In genomic region chr5:151772029-151772867, GRCh38 we compare ENCODE assay signal across 8 cellular contexts. TPM values are rescaled to one million over a fixed set of nuclear protein-coding genes. Genes with fewer than 3 reads are reported as not detected.
DNase-seq lines count a peak whose midpoint lies in the region; ATAC-seq, FAIRE-seq and TF ChIP-seq lines count a peak whose summit lies in the region.

No MANE protein-coding gene starts in this region.

- H2BK12ac ChIP-seq in neuronal stem cell (ENCODE audit: low read length), result peak overlapping the region; percentile 49

- H3K9me3 ChIP-seq in A549 (no peaks in the 10 kb centered on the region), neuronal stem cell (replicated peaks in 1 of 2; ENCODE audit: control insufficient read depth in 2 of 2, insufficient read depth in 1 of 2, low read depth in 1 of 2, low read length in 2 of 2) (no peaks in the 10 kb centered on the region), tibial artery (no peaks in the 10 kb centered on the region)

- peak overlapping the region; percentile 87 for H3K4me3 ChIP-seq in A549
- H3K4me3 ChIP-seq in fibroblast of villous mesenchyme (ENCODE audit: low read depth, low read length), result peak overlapping the region; percentile 84
- H3K4me3 ChIP-seq in neuronal stem cell (ENCODE audit: low read length in 2 of 2), result peak overlapping the region; percentile 73 to 85
- peak overlapping the region; percentile 76 to 84 for H3K4me3 ChIP-seq in tibial artery

- no peak for TF ChIP-seq EP300 in A549 (IDR thresholded peaks at IDR 0.05)

- CTCF ChIA-PET in A549 (lab: Yijun Ruan, JAX), result interaction anchor here (0.7 to 2.6 kb wide), 7 partner anchors 10 to 251 kb away, joined by 3 to 16 read pairs (median 3); no protein-coding TSS in a partner anchor

- no peak overlapping the region for H4K8ac ChIP-seq in neuronal stem cell (ENCODE audit: low read depth, low read length)

- peak overlapping the region; percentile 82 for H2AK5ac ChIP-seq in neuronal stem cell (ENCODE audit: low read depth, low read length)

- TF ChIP-seq RAD21 in A549 (conservative IDR thresholded peaks at IDR 0.05 in 1 of 2, IDR thresholded peaks at IDR 0.05 in 1 of 2), result no peak

- H3K4me2 ChIP-seq in A549, result peak overlapping the region; percentile 95
- peak overlapping the region; percentile 71 for H3K4me2 ChIP-seq in neuronal stem cell (ENCODE audit: insufficient read depth, low read length, poor library complexity, severe bottlenecking)

- H3K27ac ChIP-seq in A549, result peak overlapping the region; percentile 89 to 96
- H3K27ac ChIP-seq in neuronal stem cell (replicated peaks; ENCODE audit: low read length), result peak overlapping the region; percentile 97
- peak overlapping the region; percentile 84 to 90 for H3K27ac ChIP-seq in tibial artery

- DNase-seq in A549 (ENCODE audit: low read depth in 1 of 2, low spot score in 1 of 2) (peak; percentile 26 to 28), GM12892 (ENCODE audit: insufficient read length) (peak; percentile 25), NCI-H1105 treated with DMSO at 0.1 percent for 48 hours (lab: John Stamatoyannopoulos, UW) (peak; percentile 25), fibroblast of villous mesenchyme (ENCODE audit: low read depth) (peak; percentile 45), neuronal stem cell (ENCODE audit: low spot score) (peak; percentile 32), tibial artery (peak; percentile 53 to 75), GDM1 (lab: John Stamatoyannopoulos, UW) (no peak)
- peak; percentile 13 to 17 for DNase-seq in activated T-helper 1 cell treated with anti-CD3 and anti-CD28 coated beads, Interleukin-2, amount 50 U/mL, for 16 hours (ENCODE audit: low read depth in 1 of 2, low spot score in 1 of 2)

- H3K27me3 ChIP-seq in neuronal stem cell (ENCODE audit: control insufficient read depth in 3 of 3, insufficient read depth in 3 of 3, low read depth in 1 of 3, low read length in 3 of 3), result no peaks in the 10 kb centered on the region
- no peaks in the 10 kb centered on the region for H3K27me3 ChIP-seq in tibial artery

- peak overlapping the region; percentile 98 for H3K14ac ChIP-seq in neuronal stem cell (ENCODE audit: low read length)

- H3K23ac ChIP-seq in neuronal stem cell (ENCODE audit: low read depth, low read length, poor library complexity), result peak overlapping the region; percentile 99

- H3K79me1 ChIP-seq in neuronal stem cell (ENCODE audit: low read depth, low read length), result peaks cover 7% of the 10 kb centered on the region

- H2BK120ac ChIP-seq in neuronal stem cell (ENCODE audit: low read depth, low read length), result no peak overlapping the region

- TF ChIP-seq POLR2A in A549 (IDR thresholded peaks at IDR 0.05; ENCODE audit: low read length) (no peak), GM12892 (IDR thresholded peaks at IDR 0.05; ENCODE audit: low read depth, low read length) (peak; percentile 3; the same call in 1 of the 2 replicates)

- TF ChIP-seq CTCF in A549 (IDR thresholded peaks at IDR 0.05) (no peak), fibroblast of villous mesenchyme (IDR thresholded peaks at IDR 0.05; ENCODE audit: insufficient read depth, low read depth, low read length) (no peak), tibial artery (IDR thresholded peaks at IDR 0.05) (no peak)

- peak overlapping the region; percentile 99 for H3K9ac ChIP-seq in neuronal stem cell (ENCODE audit: low read depth, low read length, poor library complexity)

- H3K36me3 ChIP-seq in neuronal stem cell (replicated peaks in 1 of 2; ENCODE audit: control insufficient read depth in 2 of 2, insufficient read depth in 2 of 2, low read length in 2 of 2) (peaks cover 0 to 32% of the 10 kb centered on the region in 2 donors), tibial artery (no peaks in the 10 kb centered on the region)

- 0% methylated on average over 15 of the region's 87 CpGs for WGBS in A549 (ENCODE audit: missing lambda C conversion rate)
- no CpG with 5 or more reads among the region's 87 CpGs for WGBS in neuronal stem cell (ENCODE audit: extremely low coverage in 2 of 2, insufficient read length in 2 of 2, insufficient replicate concordance in 1 of 2), 2 donors

- POLR2A ChIA-PET in A549 (lab: Yijun Ruan, JAX), result interaction anchor here (0.6 to 3.0 kb wide), 12 partner anchors 9 to 520 kb away, joined by 3 to 22 read pairs (median 6); partner anchors contain the start of genes ATOX1 and GM2A

- peak overlapping the region; percentile 100 for H3K18ac ChIP-seq in neuronal stem cell (ENCODE audit: low read length)

- H4K91ac ChIP-seq in neuronal stem cell (ENCODE audit: low read depth, low read length, poor library complexity), result no peak overlapping the region

- peaks cover 41% of the 10 kb centered on the region for H3K4me1 ChIP-seq in A549
- peaks cover 9 to 10% of the 10 kb centered on the region in 2 donors for H3K4me1 ChIP-seq in neuronal stem cell (ENCODE audit: control insufficient read depth in 2 of 2, insufficient read depth in 1 of 2, low read depth in 1 of 2, low read length in 2 of 2)
- H3K4me1 ChIP-seq in tibial artery, result peaks cover 6 to 52% (median 32%) of the 10 kb centered on the region in 4 donors

- intact Hi-C loops in tibial artery (cut with DNase I; ENCODE audit: low total_unique reads), result loop anchor here (2.0 kb wide), 1 partner anchor 13 kb away; the partner anchor contains the start of gene ATOX1

- FAIRE-seq in A549 (lab: Jason Lieb, UNC) (no peak), GM12892 (lab: Jason Lieb, UNC) (peak; percentile 42)

- peak in 1 of 2 experiments; percentile 30; a peak in 3 of 6 replicates for ATAC-seq in A549

- no peak overlapping the region for H2BK15ac ChIP-seq in neuronal stem cell (ENCODE audit: low read length)

- H3K4ac ChIP-seq in neuronal stem cell (ENCODE audit: low read length), result no peak overlapping the region

- peak overlapping the region; percentile 77 for H2BK5ac ChIP-seq in neuronal stem cell (ENCODE audit: low read length)

- H2AFZ ChIP-seq in neuronal stem cell (ENCODE audit: low read length), result peak overlapping the region; percentile 51

TF ChIP-seq in A549, 52 proteins besides CTCF, POLR2A, EP300 and RAD21 (continues in another document):
- no peak for TF ChIP-seq HOXB13 (CRISPR knock-in tag; IDR thresholded peaks at IDR 0.05; ENCODE audit: low read depth)
- no peak for TF ChIP-seq REST (IDR thresholded peaks at IDR 0.05)
- TF ChIP-seq ZFP36 (IDR thresholded peaks at IDR 0.05; ENCODE audit: borderline replicate concordance, partially characterized antibody), result no peak
- TF ChIP-seq KDM1A (IDR thresholded peaks at IDR 0.05; ENCODE audit: low read depth), result no peak
- no peak for TF ChIP-seq NPAS2 (CRISPR knock-in tag; IDR thresholded peaks at IDR 0.05; ENCODE audit: borderline replicate concordance)
- no peak for TF ChIP-seq JUNB (IDR thresholded peaks at IDR 0.05)
- 0 out of 2 replicates have a peak, but pooled peaks have one; percentile 23 for TF ChIP-seq ATOH8 (CRISPR knock-in tag; IDR thresholded peaks at IDR 0.05; ENCODE audit: low read depth)
- TF ChIP-seq FOXS1 (CRISPR knock-in tag; IDR thresholded peaks at IDR 0.05), result no peak
- TF ChIP-seq PHF8 (IDR thresholded peaks at IDR 0.05; ENCODE audit: borderline replicate concordance, low read depth), result peak; percentile 68

RNA-seq across cellular contexts. Expression of gene G3BP1, which starts 0.5 kb away (rescaled TPM):
- polyA plus RNA-seq in A549 (2011; rRNA removed), result 126 and 167 TPM in 2 replicates
- polyA plus RNA-seq in A549 (2012; cell fraction: cytosol; rRNA removed), result 29.1 and 31.7 TPM in 2 replicates
- 30.8 and 60.6 TPM in 2 replicates for polyA plus RNA-seq in A549 (2012; cell fraction: nucleus; rRNA removed)
- polyA plus RNA-seq in A549 (2017; fragmentation: RNase III; extraction: RNeasy Plus Mini Kit Qiagen cat#74134 plus additional on column Dnase treatment), result 176 to 178 TPM (median 176 TPM) in 3 replicates
- polyA minus RNA-seq in A549 (2011; rRNA and poly(A)+ RNA removed), result 284 and 339 TPM in 2 replicates
- 110 TPM for polyA plus RNA-seq in GM12892 (2012; ENCODE audit: missing spikeins)
- total RNA-seq in fibroblast of villous mesenchyme, result 146 and 244 TPM in 2 replicates
- 94.4 TPM for polyA plus RNA-seq in neuronal stem cell (2013, experiment 1 of 2)
- polyA plus RNA-seq in neuronal stem cell (2013, experiment 2 of 2), result 100 TPM

RNA-seq across cellular contexts. Expression of gene ATOX1, which starts 13.8 kb away (rescaled TPM):
- polyA plus RNA-seq in A549 (2011; rRNA removed), result 58.1 and 78.8 TPM in 2 replicates
- 299 and 387 TPM in 2 replicates for polyA plus RNA-seq in A549 (2012; cell fraction: cytosol; rRNA removed)
- polyA plus RNA-seq in A549 (2012; cell fraction: nucleus; rRNA removed), result 100 and 118 TPM in 2 replicates
- 215 to 223 TPM (median 218 TPM) in 3 replicates for polyA plus RNA-seq in A549 (2017; fragmentation: RNase III; extraction: RNeasy Plus Mini Kit Qiagen cat#74134 plus additional on column Dnase treatment)
- 61.8 and 72.7 TPM in 2 replicates for polyA minus RNA-seq in A549 (2011; rRNA and poly(A)+ RNA removed)
- polyA plus RNA-seq in GM12892 (2012; ENCODE audit: missing spikeins), result 130 TPM
- total RNA-seq in fibroblast of villous mesenchyme, result 44.9 and 59.6 TPM in 2 replicates
- polyA plus RNA-seq in neuronal stem cell (2013, experiment 1 of 2), result 156 TPM
- 162 TPM for polyA plus RNA-seq in neuronal stem cell (2013, experiment 2 of 2)
